ENCODE assay signal across 32 cellular contexts in genomic region chr1:20280906-20281305, GRCh38. TPM values are rescaled to one million over a fixed set of nuclear protein-coding genes. Genes with fewer than 3 reads are reported as not detected.
"Had no signal": no experiment of that assay in that cellular context is flagged by ENCODE, and none has a peak within 500 bp of the region (broad histone marks: within the 10 kb centered on the region; RNA-seq: fewer than 3 reads in every experiment).

No MANE protein-coding gene starts in this region.

- H3K4me1 Mint-ChIP-seq: activated CD4-positive, alpha-beta T cell treated with anti-CD3 and anti-CD28 coated beads for 36 hours; activated CD4-positive, alpha-beta T cell treated with anti-CD3 and anti-CD28 coated beads, Interleukin-2, amount 10 ng/mL, durations not matched to agents 7 days and 5 days had no signal

- DNase-seq: activated CD4-positive, alpha-beta T cell treated with anti-CD3 and anti-CD28 coated beads for 36 hours; activated CD4-positive, alpha-beta T cell treated with anti-CD3 and anti-CD28 coated beads, Interleukin-2, amount 10 ng/mL, durations not matched to agents 7 days and 5 days; activated CD4-positive, alpha-beta T cell treated with anti-CD3 and anti-CD28 coated beads, Interleukin-2, amount 50 U/mL, for 48 hours; activated CD8-positive, alpha-beta T cell treated with anti-CD3 and anti-CD28 coated beads, Interleukin-2, amount 10 ng/mL, durations not matched to agents 7 days and 5 days; activated gamma-delta T cell treated with Interleukin-2 at 50 U/mL for 16 hours; activated naive CD4-positive, alpha-beta T cell treated with anti-CD3 and anti-CD28 coated beads for 36 hours; activated T-cell treated with anti-CD3 and anti-CD28 coated beads, Interleukin-2, amount 50 U/mL, for 24 hours; body of pancreas; Kasumi-1; KBM-7; NCI-H1092 treated with DMSO at 0.1 percent for 48 hours; NCI-H146; NCI-H187; NCI-H2029 treated with DMSO at 0.1 percent for 48 hours; NCI-H2107; NCI-H226; NCI-H524 treated with DMSO at 0.1 percent for 48 hours; Right ventricle myocardium superior had no signal

- H3K4me3 ChIP-seq: adrenal gland, body of pancreas, breast epithelium had no signal

- H3K9me3 Mint-ChIP-seq: activated CD4-positive, alpha-beta T cell treated with anti-CD3 and anti-CD28 coated beads, Interleukin-2, amount 10 ng/mL, durations not matched to agents 7 days and 5 days; activated naive CD4-positive, alpha-beta T cell treated with anti-CD3 and anti-CD28 coated beads, Interleukin-2, amount 50 U/mL, for 72 hours; activated T-cell treated with anti-CD3 and anti-CD28 coated beads, Interleukin-2, amount 50 U/mL, for 24 hours; T-helper 1 cell treated with Interleukin-12 subunit alpha and Interleukin-12 subunit beta and Interleukin-4 antibody, amounts not matched to agents 30 μg/mL and 1 μg/mL, for 36 hours; T-helper 2 cell treated with Interferon-gamma antibody and Interleukin-4, amounts not matched to agents 5 μg/mL and 100 μg/mL, for 36 hours had no signal

- H3K4me1 ChIP-seq: adrenal gland, body of pancreas, breast epithelium had no signal

- H3K27me3 ChIP-seq: adrenal gland, body of pancreas, breast epithelium had no signal

- H3K27ac ChIP-seq: adrenal gland, body of pancreas, breast epithelium, RWPE1 had no signal

- ATAC-seq: activated CD4-positive, alpha-beta T cell treated with anti-CD3 and anti-CD28 coated beads for 36 hours; activated CD4-positive, CD25-positive, alpha-beta regulatory T cell treated with anti-CD3 and anti-CD28 coated beads, Interleukin-2, amount 50 U/mL, for 24 hours; activated CD8-positive, alpha-beta T cell treated with anti-CD3 and anti-CD28 coated beads, Interleukin-2, amount 10 ng/mL, durations not matched to agents 7 days and 5 days; activated naive CD4-positive, alpha-beta T cell treated with anti-CD3 and anti-CD28 coated beads, Interleukin-2, amount 50 U/mL, for 72 hours; body of pancreas; Panc1; WTC11 had no signal

- H3K9me3 ChIP-seq: adrenal gland, body of pancreas, breast epithelium, SK-N-SH had no signal

- FAIRE-seq: astrocyte, TTC549 had no signal

- H3K36me3 ChIP-seq: adrenal gland, breast epithelium had no signal

- H3K27ac Mint-ChIP-seq: activated CD4-positive, alpha-beta T cell treated with anti-CD3 and anti-CD28 coated beads for 36 hours; activated CD4-positive, alpha-beta T cell treated with anti-CD3 and anti-CD28 coated beads, Interleukin-2, amount 10 ng/mL, durations not matched to agents 7 days and 5 days; activated CD8-positive, alpha-beta T cell treated with anti-CD3 and anti-CD28 coated beads, Interleukin-2, amount 10 ng/mL, durations not matched to agents 7 days and 5 days; activated naive CD4-positive, alpha-beta T cell treated with anti-CD3 and anti-CD28 coated beads for 36 hours; activated naive CD4-positive, alpha-beta T cell treated with anti-CD3 and anti-CD28 coated beads, Interleukin-2, amount 50 U/mL, for 72 hours; activated T-cell treated with anti-CD3 and anti-CD28 coated beads, Interleukin-2, amount 50 U/mL, for 24 hours; T-helper 1 cell treated with Interleukin-12 subunit alpha and Interleukin-12 subunit beta and Interleukin-4 antibody, amounts not matched to agents 30 μg/mL and 1 μg/mL, for 36 hours; T-helper 2 cell treated with Interferon-gamma antibody and Interleukin-4, amounts not matched to agents 5 μg/mL and 100 μg/mL, for 36 hours; WTC11 had no signal

- H3K4me3 Mint-ChIP-seq: activated CD4-positive, alpha-beta T cell treated with anti-CD3 and anti-CD28 coated beads for 36 hours; activated CD4-positive, alpha-beta T cell treated with anti-CD3 and anti-CD28 coated beads, Interleukin-2, amount 10 ng/mL, durations not matched to agents 7 days and 5 days; activated CD8-positive, alpha-beta T cell treated with anti-CD3 and anti-CD28 coated beads, Interleukin-2, amount 10 ng/mL, durations not matched to agents 7 days and 5 days; activated naive CD4-positive, alpha-beta T cell treated with anti-CD3 and anti-CD28 coated beads for 36 hours; activated T-cell treated with anti-CD3 and anti-CD28 coated beads, Interleukin-2, amount 50 U/mL, for 24 hours; T-helper 1 cell treated with Interleukin-12 subunit alpha and Interleukin-12 subunit beta and Interleukin-4 antibody, amounts not matched to agents 30 μg/mL and 1 μg/mL, for 36 hours; T-helper 2 cell treated with Interferon-gamma antibody and Interleukin-4, amounts not matched to agents 5 μg/mL and 100 μg/mL, for 36 hours; WTC11 had no signal

RNA-seq across cellular contexts. Expression of gene VWA5B1, which starts 9.8 kb away (rescaled TPM):
- total RNA-seq: activated CD4-positive, alpha-beta T cell treated with anti-CD3 and anti-CD28 coated beads for 36 hours; activated CD8-positive, alpha-beta T cell treated with anti-CD3 and anti-CD28 coated beads, Interleukin-2, amount 10 ng/mL, durations not matched to agents 7 days and 5 days; activated naive CD4-positive, alpha-beta T cell treated with anti-CD3 and anti-CD28 coated beads for 36 hours; astrocyte; body of pancreas; cardiac septum; NCI-H460 had no signal
